In genomic region chr21:41167348-41168342, GRCh38 we compare ENCODE assay signal across 8 cellular contexts. TPM values are rescaled to one million over a fixed set of nuclear protein-coding genes. Genes with fewer than 3 reads are reported as not detected.
DNase-seq lines count a peak whose midpoint lies in the region; ATAC-seq lines count a peak whose summit lies in the region.

Gene BACE2 (plus strand): TSS chr21:41168160. CDS start chr21:41168264, 104 bp downstream.

- ATAC-seq in HG02759 (IDR thresholded peaks at IDR 0.05; ENCODE audit: unreplicated experiment): peak; percentile 75
- peak; percentile 92 for ATAC-seq in left ventricle myocardium superior
- no peak for ATAC-seq in HG03196 (IDR thresholded peaks at IDR 0.05; ENCODE audit: unreplicated experiment)

- intact Hi-C loops in left ventricle myocardium superior (cut with micrococcal nuclease) (no loop called here), posterior vena cava (cut with DNase I) (no loop called here)

- DNase-seq in DMS53 (lab: John Stamatoyannopoulos, UW): peak; percentile 80
- DNase-seq in RPMI7951 (ENCODE audit: low read depth): peak; percentile 74
- DNase-seq in anterior cingulate cortex (lab: John Stamatoyannopoulos, UW): peak in 48 of 58 donors; percentile 15 to 73 (median 52)
- DNase-seq in left ventricle myocardium superior: peak; percentile 90
- peak; percentile 94 for DNase-seq in posterior vena cava (ENCODE audit: low spot score)
- DNase-seq in COLO829 (ENCODE audit: low spot score): no peak

RNA-seq across cellular contexts. Expression of gene BACE2, which starts in this region (rescaled TPM):
- total RNA-seq in RPMI7951 (2014; rRNA removed; shearing (Covaris generic)): 89.8 and 96.8 TPM in 2 replicates
- 12.7 TPM for total RNA-seq in left ventricle myocardium superior
- 100 to 1,000 TPM in 1 of 2 donors, 10 to 100 TPM in 1; 70.4 to 102 TPM for total RNA-seq in posterior vena cava
